Comparison of ENCODE assay signal across 14 cellular contexts in the genomic region with DNA sequence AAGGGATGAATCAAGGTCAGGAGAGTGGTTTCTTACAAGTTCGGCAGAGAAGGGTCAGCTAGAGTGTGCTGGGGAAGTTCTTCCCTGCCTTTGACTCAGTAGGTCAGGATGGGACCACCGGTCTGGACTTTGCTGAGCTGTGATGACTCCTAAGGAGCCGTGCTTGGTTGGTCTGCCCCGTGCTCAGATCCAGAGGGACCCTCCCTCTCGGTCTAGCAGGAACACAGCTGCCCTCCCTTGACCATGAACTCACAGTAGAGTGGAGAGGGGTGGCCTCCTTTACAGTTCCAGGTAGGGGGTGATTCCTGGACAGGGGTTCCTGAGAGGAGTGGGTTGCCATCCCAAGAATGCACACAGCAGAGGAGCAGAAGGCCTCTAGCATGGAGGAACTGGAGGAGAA. TPM values are rescaled to one million over a fixed set of nuclear protein-coding genes. Genes with fewer than 3 reads are reported as not detected.
DNase-seq lines count a peak whose midpoint lies in the region; ATAC-seq and TF ChIP-seq lines count a peak whose summit lies in the region.
"Had no signal": no experiment of that assay in that cellular context is flagged by ENCODE, and none has a peak within 500 bp of the region (broad histone marks: within the 10 kb centered on the region; RNA-seq: fewer than 3 reads in every experiment).

No MANE protein-coding gene starts in this region.

- peaks cover 55% of the 10 kb centered on the region for H3K36me3 ChIP-seq in CD8-positive, alpha-beta T cell (ENCODE audit: insufficient read depth, low read length)

- no peaks in the 10 kb centered on the region for H3K9me3 ChIP-seq in CD8-positive, alpha-beta T cell (ENCODE audit: low read length)

- intact Hi-C loops in CD8-positive, alpha-beta T cell (cut with DNase I, micrococcal nuclease) = no loop called here

- peaks cover 69% of the 10 kb centered on the region for H3K4me1 Mint-ChIP-seq in CD8-positive, alpha-beta T cell (ENCODE audit: low read depth)
- peaks cover 31% of the 10 kb centered on the region for H3K4me1 Mint-ChIP-seq in mesothelial cell of epicardium

- H3K4me3 Mint-ChIP-seq in CD8-positive, alpha-beta T cell = peak overlapping the region; percentile 37
- no peak overlapping the region for H3K4me3 Mint-ChIP-seq in mesothelial cell of epicardium

- peaks cover 75% of the 10 kb centered on the region for H3K4me1 ChIP-seq in CD8-positive, alpha-beta T cell (ENCODE audit: insufficient read depth, low read length)

- no peaks in the 10 kb centered on the region for H3K27me3 Mint-ChIP-seq in CD8-positive, alpha-beta T cell (ENCODE audit: low read depth)
- H3K27me3 Mint-ChIP-seq in mesothelial cell of epicardium (ENCODE audit: low read depth) = no peaks in the 10 kb centered on the region

- POLR2A ChIA-PET in CD8-positive, alpha-beta T cell (lab: Charles Lee) = interaction anchor here (0.9 to 1.1 kb wide), 3 partner anchors 9 to 86 kb away, joined by 3 to 4 read pairs (median 3); no protein-coding TSS in a partner anchor

- DNase-seq in CD8-positive, alpha-beta T cell = no peak
- DNase-seq in HFF-Myc (ENCODE audit: extremely low read depth, low read depth) (no peak), mesothelial cell of epicardium (ENCODE audit: low spot score in 2 of 2, unreplicated experiment in 2 of 2) (no peak), activated gamma-delta T cell (lab: John Stamatoyannopoulos, UW) (no peak), NOMO-1 treated with DMSO at 0.1 percent for 48 hours (lab: John Stamatoyannopoulos, UW; ENCODE audit: unreplicated experiment) (no peak)
- DNase-seq in activated T-cell treated with anti-CD3 and anti-CD28 coated beads, Interleukin-2, amount 50 U/mL, for 48 hours = peak; percentile 26 to 29
- DNase-seq: activated CD4-positive, alpha-beta T cell treated with anti-CD3 and anti-CD28 coated beads, Interleukin-2, amount 50 U/mL, for 1 hour; GOT3; head of caudate nucleus; NCI-H1436 had no signal

- no peaks in the 10 kb centered on the region for H3K27me3 ChIP-seq in CD8-positive, alpha-beta T cell (ENCODE audit: insufficient read depth, low read length)

- no peaks in the 10 kb centered on the region for H3K9me3 Mint-ChIP-seq in CD8-positive, alpha-beta T cell
- H3K9me3 Mint-ChIP-seq in mesothelial cell of epicardium = no peaks in the 10 kb centered on the region

- no peak for TF ChIP-seq CTCF in CD8-positive, alpha-beta T cell (IDR thresholded peaks at IDR 0.05)
- TF ChIP-seq CTCF in HFF-Myc (IDR thresholded peaks at IDR 0.05; ENCODE audit: low read depth, low read length, missing control alignments) (no peak), mesothelial cell of epicardium (IDR thresholded peaks at IDR 0.05; ENCODE audit: unreplicated experiment) (no peak)

- CTCF ChIA-PET in CD8-positive, alpha-beta T cell (lab: Charles Lee) = interaction anchor here (0.9 to 3.7 kb wide), 5 partner anchors 9 to 88 kb away, joined by 3 to 29 read pairs (median 3); no protein-coding TSS in a partner anchor

- peaks cover 74% of the 10 kb centered on the region for H3K36me3 Mint-ChIP-seq in CD8-positive, alpha-beta T cell
- peaks cover 42% of the 10 kb centered on the region for H3K36me3 Mint-ChIP-seq in mesothelial cell of epicardium

- peak overlapping the region; percentile 60 for H3K27ac Mint-ChIP-seq in CD8-positive, alpha-beta T cell
- H3K27ac Mint-ChIP-seq in mesothelial cell of epicardium = peak overlapping the region; percentile 34

- no peak overlapping the region for H3K4me3 ChIP-seq in CD8-positive, alpha-beta T cell (ENCODE audit: low read depth, low read length)
- H3K4me3 ChIP-seq in HFF-Myc (replicated peaks; ENCODE audit: low read depth, low read length) = peak overlapping the region; percentile 100

- ATAC-seq in CD8-positive, alpha-beta T cell = no peak
- ATAC-seq in HG03097 (IDR thresholded peaks at IDR 0.05; ENCODE audit: low FRiP score, unreplicated experiment) (no peak), GM21360 (IDR thresholded peaks at IDR 0.05; ENCODE audit: unreplicated experiment) (no peak)

- H3K27ac ChIP-seq in CD8-positive, alpha-beta T cell (ENCODE audit: low read depth, low read length) = no peak overlapping the region

RNA-seq across cellular contexts. Expression of a gene that starts 4.3 kb away (rescaled TPM):
- total RNA-seq in CD8-positive, alpha-beta T cell = 1,000 to 10,000 TPM; 3,663 to 3,781 TPM
- 2,197 to 2,288 TPM (median 2,263 TPM) in 3 replicates for total RNA-seq in mesothelial cell of epicardium

RNA-seq across cellular contexts. Expression of a gene that starts 12.7 kb away (rescaled TPM):
- total RNA-seq in CD8-positive, alpha-beta T cell = 10 to 100 TPM; 19.5 to 19.6 TPM
- total RNA-seq in mesothelial cell of epicardium = 0.43 to 0.62 TPM (median 0.58 TPM) in 3 replicates
- total RNA-seq: RPMI7951 had no signal

RNA-seq across cellular contexts. Expression of a gene that starts 18.6 kb away (rescaled TPM):
- total RNA-seq in CD8-positive, alpha-beta T cell = 1,000 to 10,000 TPM; 1,125 to 1,160 TPM
- 78.8 to 83.9 TPM (median 82.4 TPM) in 3 replicates for total RNA-seq in mesothelial cell of epicardium

RNA-seq across cellular contexts. Expression of a gene that starts 19.5 kb away (rescaled TPM):
- not detected for total RNA-seq in CD8-positive, alpha-beta T cell
- not detected in 3 replicates for total RNA-seq in mesothelial cell of epicardium
- total RNA-seq: RPMI7951, skeletal muscle tissue had no signal

RNA-seq across cellular contexts. Expression of a gene that starts 19.9 kb away (rescaled TPM):
- not detected for total RNA-seq in CD8-positive, alpha-beta T cell
- not detected in 3 replicates for total RNA-seq in mesothelial cell of epicardium
- total RNA-seq: RPMI7951, skeletal muscle tissue had no signal

Comparison
In these comparisons a context has a peak if more than half of its experiments do, and no peak if none do; other contexts are left out.
1. DNase-seq: peak in activated T-cell treated with anti-CD3 and anti-CD28 coated beads, Interleukin-2, amount 50 U/mL, for 48 hours (2 of 2); none in CD8-positive, alpha-beta T cell (0 of 7), HFF-Myc (single experiment), mesothelial cell of epicardium (0 of 2), activated gamma-delta T cell (single experiment) and NOMO-1 treated with DMSO at 0.1 percent for 48 hours (single experiment).
2. RNA of a gene that starts 12.7 kb away (total RNA-seq): 19.5 to 19.6 TPM in CD8-positive, alpha-beta T cell; 0.43 to 0.62 TPM in mesothelial cell of epicardium; every median in the first group is over 10 times any median in the second.
3. RNA of a gene that starts 18.6 kb away (total RNA-seq): 1,125 to 1,160 TPM in CD8-positive, alpha-beta T cell; 78.8 to 83.9 TPM in mesothelial cell of epicardium; every median in the first group is over 10 times any median in the second.